8 cellular contexts compared by ENCODE assay signal in genomic region chr17:45490198-45490597, GRCh38. TPM values are rescaled to one million over a fixed set of nuclear protein-coding genes. Genes with fewer than 3 reads are reported as not detected.
DNase-seq lines count a peak whose midpoint lies in the region; ATAC-seq and TF ChIP-seq lines count a peak whose summit lies in the region.
"Not testable (repeated sequence)": the region's sequence is repeated elsewhere in the genome, so short reads cannot be mapped to it uniquely, and the experiment has no call there.

No MANE protein-coding gene starts in this region.

- H3K9me3 ChIP-seq in HCT116 (ENCODE audit: control insufficient read depth in 1 of 2, insufficient read depth in 1 of 2, low read depth in 1 of 2, low read length in 2 of 2); iPS-18a (ENCODE audit: control insufficient read depth, low read depth, low read length); neutrophil; uterus: not testable (repeated sequence)

- peak overlapping the region; percentile 21 to 93 (median 46) for H3K27ac Mint-ChIP-seq in IgD-negative memory B cell
- H3K27ac Mint-ChIP-seq in activated CD4-positive, alpha-beta T cell treated with anti-CD3 and anti-CD28 coated beads, Interleukin-2, amount 10 ng/mL, durations not matched to agents 24 days and 14 days = peak overlapping the region; percentile 79
- H3K27ac Mint-ChIP-seq in dendritic cell treated with granulocyte-macrophage colony-stimulating factor and Interleukin-4, amounts not matched to agents 40 ng/mL and 50 ng/mL, for 4 days = peak overlapping the region; percentile 94

- CTCF ChIA-PET in HCT116 (lab: Charles Lee) = not testable (repeated sequence)

- H3K27ac ChIP-seq in HCT116 (ENCODE audit: low read depth, low read length); iPS-18a (ENCODE audit: low read length): not testable (repeated sequence)
- H3K27ac ChIP-seq in neutrophil (peak overlapping the region; percentile 89), uterus (peak overlapping the region; percentile 87 to 90)

- not testable (repeated sequence) for H3K36me3 ChIP-seq in HCT116 (ENCODE audit: control insufficient read depth in 1 of 2, insufficient read depth in 2 of 2, low read length in 2 of 2); iPS-18a (ENCODE audit: control insufficient read depth, low read depth, low read length); neutrophil; uterus

- H3K4me1 ChIP-seq in HCT116 (ENCODE audit: control insufficient read depth in 1 of 2, insufficient read depth in 2 of 2, low read length in 2 of 2) (peaks cover 12 to 28% of the 10 kb centered on the region in 2 experiments; a peak in 3 of 4 replicates), neutrophil (ENCODE audit: control insufficient read depth in 1 of 2, insufficient read depth in 1 of 2, low read depth in 1 of 2, low read length in 1 of 2) (peaks cover 48 to 53% of the 10 kb centered on the region in 2 experiments)
- H3K4me1 ChIP-seq in iPS-18a (ENCODE audit: control insufficient read depth, low read depth, low read length); uterus: not testable (repeated sequence)

- peaks cover 11 to 15% (median 12%) of the 10 kb centered on the region in 3 donors for H3K4me1 Mint-ChIP-seq in IgD-negative memory B cell
- H3K4me1 Mint-ChIP-seq in activated CD4-positive, alpha-beta T cell treated with anti-CD3 and anti-CD28 coated beads, Interleukin-2, amount 10 ng/mL, durations not matched to agents 24 days and 14 days = peaks cover 23% of the 10 kb centered on the region
- H3K4me1 Mint-ChIP-seq in dendritic cell treated with granulocyte-macrophage colony-stimulating factor and Interleukin-4, amounts not matched to agents 40 ng/mL and 50 ng/mL, for 4 days (ENCODE audit: low read depth) = peaks cover 42% of the 10 kb centered on the region

- not testable (repeated sequence) for TF ChIP-seq CTCF in GM13976 (IDR thresholded peaks at IDR 0.05; ENCODE audit: borderline replicate concordance, control extremely low read depth, extremely low read depth, insufficient read depth, missing control alignments); HCT116 (IDR thresholded peaks at IDR 0.05 in 2 of 3, conservative IDR thresholded peaks at IDR 0.05 in 1 of 3; ENCODE audit: borderline replicate concordance in 1 of 3, insufficient read depth in 1 of 3, low read depth in 2 of 3, low read length in 2 of 3); neutrophil (IDR thresholded peaks at IDR 0.05); uterus (IDR thresholded peaks at IDR 0.05)

- H3K27me3 ChIP-seq in HCT116 (ENCODE audit: insufficient read depth, low read length); iPS-18a (ENCODE audit: control insufficient read depth, insufficient read depth, low read length); neutrophil; uterus: not testable (repeated sequence)

- intact Hi-C loops in HCT116 (cut with micrococcal nuclease); activated CD4-positive, alpha-beta T cell treated with anti-CD3 and anti-CD28 coated beads, Interleukin-2, amount 10 ng/mL, durations not matched to agents 24 days and 14 days (cut with micrococcal nuclease); dendritic cell treated with granulocyte-macrophage colony-stimulating factor and Interleukin-4, amounts not matched to agents 40 ng/mL and 50 ng/mL, for 4 days (cut with micrococcal nuclease); uterus (cut with DNase I; ENCODE audit: low total_unique reads): not testable (repeated sequence)

- peak; percentile 68 for ATAC-seq in HCT116

- peak overlapping the region; percentile 66 to 76 for H3K4me3 ChIP-seq in HCT116 (replicated peaks in 1 of 2; ENCODE audit: low read depth in 1 of 2, low read length in 2 of 2)
- H3K4me3 ChIP-seq in iPS-18a (ENCODE audit: low read length) = peak overlapping the region; percentile 57
- peak overlapping the region; percentile 68 to 71 for H3K4me3 ChIP-seq in neutrophil (ENCODE audit: low read depth in 1 of 2, low read length in 1 of 2)
- peak overlapping the region; percentile 71 to 86 for H3K4me3 ChIP-seq in uterus

- not testable (repeated sequence) for H3K9me3 Mint-ChIP-seq in IgD-negative memory B cell; activated CD4-positive, alpha-beta T cell treated with anti-CD3 and anti-CD28 coated beads, Interleukin-2, amount 10 ng/mL, durations not matched to agents 24 days and 14 days; dendritic cell treated with granulocyte-macrophage colony-stimulating factor and Interleukin-4, amounts not matched to agents 40 ng/mL and 50 ng/mL, for 4 days

- not testable (repeated sequence) for H3K27me3 Mint-ChIP-seq in IgD-negative memory B cell; activated CD4-positive, alpha-beta T cell treated with anti-CD3 and anti-CD28 coated beads, Interleukin-2, amount 10 ng/mL, durations not matched to agents 24 days and 14 days; dendritic cell treated with granulocyte-macrophage colony-stimulating factor and Interleukin-4, amounts not matched to agents 40 ng/mL and 50 ng/mL, for 4 days

- in situ Hi-C loops in GM13976 (cut with MboI; ENCODE audit: low sequenced_read_pairs, unreplicated experiment) = not testable (repeated sequence)

- H3K9ac ChIP-seq in HCT116 (ENCODE audit: low read length) = peak overlapping the region; percentile 70
- not testable (repeated sequence) for H3K9ac ChIP-seq in iPS-18a (ENCODE audit: low read length)

- H3K36me3 Mint-ChIP-seq in IgD-negative memory B cell; activated CD4-positive, alpha-beta T cell treated with anti-CD3 and anti-CD28 coated beads, Interleukin-2, amount 10 ng/mL, durations not matched to agents 24 days and 14 days (ENCODE audit: low read depth): not testable (repeated sequence)
- H3K36me3 Mint-ChIP-seq in dendritic cell treated with granulocyte-macrophage colony-stimulating factor and Interleukin-4, amounts not matched to agents 40 ng/mL and 50 ng/mL, for 4 days (ENCODE audit: low read depth) = peaks cover 27% of the 10 kb centered on the region

- DNase-seq in GM13976 (ENCODE audit: low spot score) (peak; percentile 26), uterus (peak; percentile 23 to 27)
- DNase-seq in HCT116 (ENCODE audit: low read depth, low spot score) = not testable (repeated sequence)
- peak; percentile 76 for DNase-seq in activated CD4-positive, alpha-beta T cell treated with anti-CD3 and anti-CD28 coated beads, Interleukin-2, amount 10 ng/mL, durations not matched to agents 24 days and 14 days

- not testable (repeated sequence) for BruUV-seq in HCT116 (replicated peaks; lab: Mats Ljungman, UMichigan)

- H3K79me2 ChIP-seq in HCT116 (ENCODE audit: insufficient read depth, low read length) = not testable (repeated sequence)

- not testable (repeated sequence) for H3K9me2 ChIP-seq in HCT116 (ENCODE audit: insufficient read depth)

- TF ChIP-seq RAD21 in HCT116 (IDR thresholded peaks at IDR 0.05; ENCODE audit: low read depth) = not testable (repeated sequence)

- POLR2A ChIA-PET in HCT116 (lab: Charles Lee) = not testable (repeated sequence)

- not testable (repeated sequence) for H2AFZ ChIP-seq in HCT116 (ENCODE audit: low read depth, low read length, poor library complexity, severe bottlenecking)

- RAD21 ChIA-PET in HCT116 (lab: Charles Lee; ENCODE audit: low non-redundant PET in 1 of 2, low total read pairs in 2 of 2, uncharacterized antibody in 2 of 2, unreplicated experiment in 2 of 2) = not testable (repeated sequence)

- not testable (repeated sequence) for TF ChIP-seq POLR2A in HCT116 (IDR thresholded peaks at IDR 0.05; ENCODE audit: borderline replicate concordance, extremely low read depth, insufficient read depth, insufficient read length); uterus (IDR thresholded peaks at IDR 0.05)

- peak overlapping the region; percentile 85 to 96 (median 92) for H3K4me3 Mint-ChIP-seq in IgD-negative memory B cell
- H3K4me3 Mint-ChIP-seq in activated CD4-positive, alpha-beta T cell treated with anti-CD3 and anti-CD28 coated beads, Interleukin-2, amount 10 ng/mL, durations not matched to agents 24 days and 14 days = peak overlapping the region; percentile 90
- H3K4me3 Mint-ChIP-seq in dendritic cell treated with granulocyte-macrophage colony-stimulating factor and Interleukin-4, amounts not matched to agents 40 ng/mL and 50 ng/mL, for 4 days = peak overlapping the region; percentile 82

- H3K4me2 ChIP-seq in HCT116 (ENCODE audit: low read length) = peak overlapping the region; percentile 85

- not testable (repeated sequence) for H4K20me1 ChIP-seq in HCT116 (ENCODE audit: insufficient read depth)

RNA-seq across cellular contexts. Expression of gene PLEKHM1, which starts 0.3 kb away (rescaled TPM):
- 32.8 TPM for total RNA-seq in HCT116 (2021; ENCODE audit: unreplicated experiment)
- polyA plus RNA-seq in HCT116 (2012) = 14.3 and 14.6 TPM in 2 replicates
- polyA plus RNA-seq in IgD-negative memory B cell = 15.8 TPM
- total RNA-seq in activated CD4-positive, alpha-beta T cell treated with anti-CD3 and anti-CD28 coated beads, Interleukin-2, amount 10 ng/mL, durations not matched to agents 24 days and 14 days = 34.3 and 37.0 TPM in 2 replicates
- 100 to 1,000 TPM in 1 of 4 donors, 10 to 100 TPM in 2, 1 to 10 TPM in 1; 6.9 to 107 (median 33.0) TPM for total RNA-seq in uterus

RNA-seq across cellular contexts. Expression of gene ARHGAP27, which starts 57.5 kb away (rescaled TPM):
- total RNA-seq in HCT116 (2021; ENCODE audit: unreplicated experiment) = 46.7 TPM
- 32.4 and 34.4 TPM in 2 replicates for polyA plus RNA-seq in HCT116 (2012)
- polyA plus RNA-seq in IgD-negative memory B cell = 65.3 TPM
- 47.9 and 48.3 TPM in 2 replicates for total RNA-seq in activated CD4-positive, alpha-beta T cell treated with anti-CD3 and anti-CD28 coated beads, Interleukin-2, amount 10 ng/mL, durations not matched to agents 24 days and 14 days
- 10 to 100 TPM in 3 of 4 donors, 1 to 10 TPM in 1; 9.4 to 36.6 (median 16.0) TPM for total RNA-seq in uterus
